ENCODE assay signal across 8 cellular contexts in the genomic region with DNA sequence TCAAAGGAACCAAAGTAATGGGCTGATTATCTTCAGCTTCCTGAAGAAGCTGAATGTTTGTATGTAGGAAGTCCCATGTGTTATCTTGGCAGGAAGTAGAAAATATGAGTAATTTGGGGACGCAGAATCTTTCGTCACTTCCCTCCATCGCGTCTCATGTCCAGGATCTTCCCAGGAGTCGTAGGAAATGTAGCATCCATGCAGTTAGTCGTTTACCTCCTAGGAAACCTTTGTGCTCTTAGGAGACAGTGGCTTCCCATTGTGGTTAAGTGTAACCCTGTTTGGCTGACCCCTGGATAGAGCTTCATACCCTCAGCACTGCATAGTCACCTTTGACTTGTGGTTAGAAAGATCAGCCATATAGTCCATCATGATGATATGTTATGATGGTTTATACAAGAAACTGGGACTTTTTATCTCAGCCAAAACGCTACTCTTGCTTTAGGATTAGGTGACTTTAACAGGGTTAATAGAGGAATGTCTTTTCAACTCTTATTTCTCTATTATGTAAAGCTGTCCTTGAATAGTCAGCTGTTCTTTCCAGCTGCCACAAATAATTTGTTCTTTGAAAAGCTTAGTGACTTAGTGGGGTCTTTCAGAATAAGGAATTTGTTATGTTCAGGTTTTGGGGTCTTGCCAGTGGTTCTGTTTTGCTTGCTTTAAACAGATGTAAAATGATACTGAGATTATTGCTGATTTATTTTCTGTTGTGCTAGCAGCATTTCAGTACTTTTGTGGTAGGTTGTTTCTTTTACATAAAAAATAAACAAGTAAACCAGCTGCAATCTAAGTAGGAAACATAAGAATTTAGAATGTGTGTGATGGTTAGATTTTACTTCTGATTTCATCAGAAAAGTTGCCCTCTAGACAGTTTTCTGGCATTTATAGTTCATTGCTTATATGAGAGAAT.
A peak's percentile ranks its signal among the peaks of the same experiment; 100 is the strongest.
DNase-seq lines count a peak whose midpoint lies in the region; ATAC-seq and TF ChIP-seq lines count a peak whose summit lies in the region.

No MANE protein-coding gene starts in this region.

- peak; percentile 52 to 54 for ATAC-seq in activated T-cell treated with anti-CD3 and anti-CD28 coated beads, Interleukin-2, amount 50 U/mL, for 4 hours

- peaks cover 37% of the 10 kb centered on the region for H3K4me1 ChIP-seq in testis

- intact Hi-C loops in testis (cut with DNase I; ENCODE audit: low total_unique reads): no loop called here

- H3K9me3 ChIP-seq in testis: no peaks in the 10 kb centered on the region

- peak overlapping the region; percentile 39 to 91 for H3K27ac ChIP-seq in testis

- H3K27me3 Mint-ChIP-seq in activated T-cell treated with anti-CD3 and anti-CD28 coated beads, Interleukin-2, amount 50 U/mL, for 4 hours (ENCODE audit: low read depth): no peaks in the 10 kb centered on the region

- no peaks in the 10 kb centered on the region for H3K27me3 ChIP-seq in testis

- no peaks in the 10 kb centered on the region for H3K9me3 Mint-ChIP-seq in activated T-cell treated with anti-CD3 and anti-CD28 coated beads, Interleukin-2, amount 50 U/mL, for 4 hours

- no peaks in the 10 kb centered on the region for H3K36me3 ChIP-seq in testis (ENCODE audit: low read depth, missing control alignments)

- TF ChIP-seq CTCF in testis (IDR thresholded peaks at IDR 0.05): no peak

- H3K36me3 Mint-ChIP-seq in activated T-cell treated with anti-CD3 and anti-CD28 coated beads, Interleukin-2, amount 50 U/mL, for 4 hours (ENCODE audit: insufficient read depth): peaks cover 13% of the 10 kb centered on the region

- peak overlapping the region; percentile 66 for H3K4me3 Mint-ChIP-seq in activated T-cell treated with anti-CD3 and anti-CD28 coated beads, Interleukin-2, amount 50 U/mL, for 4 hours

- H3K4me3 ChIP-seq in testis: no peak overlapping the region

- TF ChIP-seq POLR2A in testis (IDR thresholded peaks at IDR 0.05): no peak

- no peak for DNase-seq in activated T-cell treated with anti-CD3 and anti-CD28 coated beads, Interleukin-2, amount 50 U/mL, for 4 hours
- no peak for DNase-seq in activated T-cell treated with anti-CD3 and anti-CD28 coated beads, Interleukin-2, amount 50 U/mL, for 1 hour
- DNase-seq in activated CD4-positive, alpha-beta T cell treated with anti-CD3 and anti-CD28 coated beads for 48 hours: peak; percentile 35
- DNase-seq in glomerular endothelial cell (ENCODE audit: extremely low read depth, low read depth, low spot score): peak; percentile 82
- DNase-seq in testis: no peak
- no peak for DNase-seq in HPDE6-E6E7 (ENCODE audit: extremely low spot score)
- DNase-seq in NOMO-1 (lab: John Stamatoyannopoulos, UW; ENCODE audit: unreplicated experiment in 2 of 2): no peak
- no peak for DNase-seq in NCI-H345 (lab: John Stamatoyannopoulos, UW)

- 29 to 53% methylated on average over 7 of the region's 7 CpGs for WGBS in testis, 2 donors

- H3K4me1 Mint-ChIP-seq in activated T-cell treated with anti-CD3 and anti-CD28 coated beads, Interleukin-2, amount 50 U/mL, for 4 hours (ENCODE audit: low read depth): peaks cover 74% of the 10 kb centered on the region

Comparison
In these comparisons a context has a peak if more than half of its experiments do, and no peak if none do; other contexts are left out.
1. DNase-seq: peak in activated CD4-positive, alpha-beta T cell treated with anti-CD3 and anti-CD28 coated beads for 48 hours (single experiment) and glomerular endothelial cell (single experiment); none in activated T-cell treated with anti-CD3 and anti-CD28 coated beads, Interleukin-2, amount 50 U/mL, for 4 hours (single experiment), activated T-cell treated with anti-CD3 and anti-CD28 coated beads, Interleukin-2, amount 50 U/mL, for 1 hour (single experiment), testis (single experiment), HPDE6-E6E7 (single experiment), NOMO-1 (0 of 2) and NCI-H345 (single experiment).